ENCODE assay signal across 19 cellular contexts in the genomic region with DNA sequence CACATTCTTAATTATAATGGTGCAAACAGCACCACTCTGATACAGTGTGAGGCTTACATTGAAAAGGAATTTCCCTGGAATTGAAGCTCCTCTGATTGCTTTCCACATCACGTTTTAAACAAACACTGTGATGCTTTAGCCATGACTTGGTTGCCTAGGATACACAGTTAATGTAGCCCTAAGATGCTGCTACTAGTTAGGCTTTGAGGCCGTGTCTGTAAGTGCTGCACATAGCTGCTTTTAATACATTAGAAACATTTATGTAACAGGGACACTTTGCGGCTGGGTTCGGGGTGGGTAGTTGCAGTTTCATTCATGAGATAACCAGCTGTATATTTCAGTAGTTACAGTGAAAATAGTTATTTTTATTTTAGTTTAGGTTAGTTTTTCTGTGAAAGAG.
DNase-seq lines count a peak whose midpoint lies in the region; ATAC-seq and TF ChIP-seq lines count a peak whose summit lies in the region.
"Had no signal": no experiment of that assay in that cellular context is flagged by ENCODE, and none has a peak within 500 bp of the region (broad histone marks: within the 10 kb centered on the region; RNA-seq: fewer than 3 reads in every experiment).

No MANE protein-coding gene starts in this region.

- DNase-seq in Right ventricle myocardium inferior (ENCODE audit: missing footprints), result peak; percentile 45
- no peak for DNase-seq in Right ventricle myocardium superior
- DNase-seq in NCI-H748 treated with DMSO at 0.1 percent for 48 hours (lab: John Stamatoyannopoulos, UW), result peak; percentile 29
- peak; percentile 76 for DNase-seq in fibroblast of peridontal ligament (ENCODE audit: extremely low read depth)
- peak; percentile 67 for DNase-seq in superior temporal gyrus (ENCODE audit: extremely low spot score)
- DNase-seq in DMS 273 treated with DMSO at 0.1 percent for 48 hours (lab: John Stamatoyannopoulos, UW), result no peak
- no peak for DNase-seq in sigmoid colon
- DNase-seq: activated CD8-positive, alpha-beta memory T cell treated with anti-CD3 and anti-CD28 coated beads for 24 hours; activated effector memory CD4-positive, alpha-beta T cell treated with anti-CD3 and anti-CD28 coated beads, Interleukin-2, amount 50 U/mL, for 16 hours; aorta; GDM1; left lung; NCI-H1930; NCI-H774; stomach had no signal

- intact Hi-C loops in Right ventricle myocardium inferior (cut with DNase I) (no loop called here), Right ventricle myocardium superior (cut with DNase I) (no loop called here), sigmoid colon (cut with DNase I) (no loop called here)

- no peaks in the 10 kb centered on the region for H3K9me3 ChIP-seq in sigmoid colon
- H3K9me3 ChIP-seq: left lung, stomach had no signal

- no peaks in the 10 kb centered on the region for H3K27me3 ChIP-seq in sigmoid colon
- H3K27me3 ChIP-seq: left lung, stomach had no signal

- TF ChIP-seq CTCF in sigmoid colon (IDR thresholded peaks at IDR 0.05), result no peak

- no peak overlapping the region for H3K27ac ChIP-seq in sigmoid colon
- H3K27ac ChIP-seq: HL-60, left lung, RWPE1, stomach had no signal

- ATAC-seq in Right ventricle myocardium inferior, result no peak
- no peak for ATAC-seq in Right ventricle myocardium superior (ENCODE audit: poor library complexity)
- ATAC-seq in HG03469 (IDR thresholded peaks at IDR 0.05; ENCODE audit: unreplicated experiment), result no peak
- ATAC-seq: left lung, WTC11 had no signal

- no peaks in the 10 kb centered on the region for H3K4me1 ChIP-seq in sigmoid colon
- H3K4me1 ChIP-seq: left lung, stomach had no signal

- WGBS in sigmoid colon, 2 donors, result 61 to 74% methylated on average over 4 of the region's 4 CpGs

- H3K4me3 ChIP-seq in sigmoid colon, result no peak overlapping the region
- H3K4me3 ChIP-seq: left lung, stomach had no signal

- TF ChIP-seq EP300 in sigmoid colon (IDR thresholded peaks at IDR 0.05), result no peak

- H3K36me3 ChIP-seq in sigmoid colon, result no peaks in the 10 kb centered on the region
- H3K36me3 ChIP-seq: left lung, stomach had no signal

- no peak for TF ChIP-seq POLR2A in sigmoid colon (IDR thresholded peaks at IDR 0.05)

Comparison
In these comparisons a context has a peak if more than half of its experiments do, and no peak if none do; other contexts are left out.
1. DNase-seq: peak in Right ventricle myocardium inferior (single experiment), NCI-H748 treated with DMSO at 0.1 percent for 48 hours (single experiment), fibroblast of peridontal ligament (single experiment) and superior temporal gyrus (single experiment); none in Right ventricle myocardium superior (single experiment), DMS 273 treated with DMSO at 0.1 percent for 48 hours (single experiment) and sigmoid colon (single experiment).